In the genomic region with DNA sequence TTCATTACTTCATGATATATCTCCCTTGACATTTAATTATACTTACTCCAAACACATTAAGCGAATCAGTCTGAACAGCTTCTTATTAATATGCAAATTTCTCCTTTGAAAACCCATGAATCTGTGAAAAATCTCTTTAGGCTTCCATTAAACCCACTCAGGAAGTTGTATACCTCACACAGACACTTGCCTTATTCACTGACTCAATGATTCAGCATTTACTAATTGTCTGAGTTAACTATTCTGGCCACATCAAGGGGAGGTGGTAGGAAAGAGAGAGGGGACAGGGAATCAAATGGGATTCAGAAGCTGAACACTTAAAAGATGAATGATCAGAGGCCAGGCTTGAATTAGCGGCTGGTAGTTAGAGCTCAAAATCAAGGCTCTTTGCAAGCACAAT, we compare ENCODE assay signal across 18 cellular contexts.
DNase-seq lines count a peak whose midpoint lies in the region; ATAC-seq, FAIRE-seq and TF ChIP-seq lines count a peak whose summit lies in the region.
"Had no signal": no experiment of that assay in that cellular context is flagged by ENCODE, and none has a peak within 500 bp of the region (broad histone marks: within the 10 kb centered on the region; RNA-seq: fewer than 3 reads in every experiment).

No MANE protein-coding gene starts in this region.

- H3K36me3 ChIP-seq in GM23338 (ENCODE audit: insufficient read depth) = 0 out of 2 replicates have a peak, but pooled peaks cover 2% of the 10 kb centered on the region
- 0 out of 3 replicates have a peak, but pooled peaks cover 4% of the 10 kb centered on the region for H3K36me3 ChIP-seq in K562 (ENCODE audit: control insufficient read depth, insufficient read depth, low read length)

- H3F3A ChIP-seq in GM23338 (replicated peaks; ENCODE audit: low read depth) = no peaks in the 10 kb centered on the region

- no peak for FAIRE-seq in K562 (lab: Jason Lieb, UNC)
- FAIRE-seq: GM12878, GM18507, HepG2, HTR-8/SVneo had no signal

- 0 out of 2 replicates have a peak, but pooled peaks cover 7% of the 10 kb centered on the region for H3K9me2 ChIP-seq in GM23338 (ENCODE audit: insufficient read depth)

- peaks cover 2% of the 10 kb centered on the region; the same call in 1 of the 2 replicates for H3K9me3 ChIP-seq in K562 (replicated peaks; ENCODE audit: control insufficient read depth, insufficient read depth, low read depth, low read length)

- H3K36me3 Mint-ChIP-seq in GM23338 (ENCODE audit: low read depth) = no peaks in the 10 kb centered on the region; the same call in 2 of the 3 replicates
- no peaks in the 10 kb centered on the region for H3K36me3 Mint-ChIP-seq in naive thymus-derived CD8-positive, alpha-beta T cell

- intact Hi-C loops in K562 (cut with micrococcal nuclease) = no loop called here

- H3K9me1 ChIP-seq in K562 (ENCODE audit: control insufficient read depth, insufficient read depth, low read length) = no peaks in the 10 kb centered on the region

- CTCF ChIA-PET in K562 (lab: Yijun Ruan, JAX; ENCODE audit: low intra/inter-chr PET ratio) = no interaction called here

- no peak for TF ChIP-seq CTCF in GM23338 (conservative IDR thresholded peaks at IDR 0.05; ENCODE audit: low read depth in 2 of 2)
- no peak for TF ChIP-seq CTCF in K562 (IDR thresholded peaks at IDR 0.05 in 2 of 3, conservative IDR thresholded peaks at IDR 0.05 in 1 of 3; ENCODE audit: insufficient read depth in 2 of 3, low read depth in 1 of 3, low read length in 3 of 3)
- no peak for TF ChIP-seq CTCF in foreskin keratinocyte (conservative IDR thresholded peaks at IDR 0.05)

- peaks cover 31% of the 10 kb centered on the region for H3K4me1 Mint-ChIP-seq in GM23338
- H3K4me1 Mint-ChIP-seq in naive thymus-derived CD8-positive, alpha-beta T cell = peaks cover 0 to 1% (median 0%) of the 10 kb centered on the region in 4 donors
- H3K4me1 Mint-ChIP-seq: B cell had no signal

- H3K79me2 ChIP-seq in GM23338 (replicated peaks; ENCODE audit: insufficient read depth) = no peaks in the 10 kb centered on the region; the same call in 1 of the 2 replicates
- H3K79me2 ChIP-seq in K562 (ENCODE audit: control insufficient read depth, insufficient read depth, low read length) = peaks cover 7% of the 10 kb centered on the region; the same call in 2 of the 3 replicates

- H4K20me1 ChIP-seq in GM23338 (replicated peaks; ENCODE audit: insufficient read depth) (no peaks in the 10 kb centered on the region), K562 (replicated peaks; ENCODE audit: control insufficient read depth, insufficient read depth, low read length) (no peaks in the 10 kb centered on the region)

- WGBS in K562 (ENCODE audit: insufficient coverage, low coverage, missing lambda C conversion rate) = 86% methylated on average over 2 of the region's 2 CpGs

- no TSS peak for BruUV-seq in K562 (replicated peaks; lab: Mats Ljungman, UMichigan)

- H3K4me3 ChIP-seq in GM23338 (no peak overlapping the region), K562 (no peak overlapping the region)
- H3K4me3 ChIP-seq: GM12878 had no signal

- H3K27me3 ChIP-seq in GM23338 (ENCODE audit: insufficient read depth) (no peaks in the 10 kb centered on the region), K562 (ENCODE audit: control insufficient read depth in 2 of 2, insufficient read depth in 2 of 2, low read length in 2 of 2) (no peaks in the 10 kb centered on the region), foreskin keratinocyte (no peaks in the 10 kb centered on the region)

- H3K4me1 ChIP-seq in GM23338 (ENCODE audit: insufficient read depth) = peaks cover 16% of the 10 kb centered on the region; the same call in 1 of the 2 replicates
- H3K4me1 ChIP-seq in K562 (replicated peaks in 1 of 2; ENCODE audit: control insufficient read depth in 2 of 2, insufficient read depth in 2 of 2, low read length in 2 of 2) = peaks cover 5 to 13% of the 10 kb centered on the region in 2 experiments
- H3K4me1 ChIP-seq in foreskin keratinocyte = no peaks in the 10 kb centered on the region

- TF ChIP-seq POLR2A in K562 (conservative IDR thresholded peaks at IDR 0.05) = no peak

- H2AFZ ChIP-seq in GM23338 (no peak overlapping the region), K562 (ENCODE audit: low read depth, low read length) (no peak overlapping the region)

- no peaks in the 10 kb centered on the region; the same call in 2 of the 3 replicates for H3K9me3 Mint-ChIP-seq in GM23338
- H3K9me3 Mint-ChIP-seq in naive thymus-derived CD8-positive, alpha-beta T cell = peaks cover 0 to 16% (median 6%) of the 10 kb centered on the region in 9 donors

- H3K27ac ChIP-seq in GM23338 (ENCODE audit: low read depth) (no peak overlapping the region), K562 (ENCODE audit: extremely low read depth, low read depth, low read length) (no peak overlapping the region; the same call in 2 of the 3 replicates), foreskin keratinocyte (no peak overlapping the region)

- TF ChIP-seq RAD21 in K562 (CRISPR knock-in tag; conservative IDR thresholded peaks at IDR 0.05 in 1 of 2, IDR thresholded peaks at IDR 0.05 in 1 of 2) = no peak

- H3K4me3 Mint-ChIP-seq in GM23338 = no peak overlapping the region
- no peak overlapping the region for H3K4me3 Mint-ChIP-seq in naive thymus-derived CD8-positive, alpha-beta T cell
- H3K4me3 Mint-ChIP-seq: B cell; CD4-positive, alpha-beta T cell had no signal

- POLR2A ChIA-PET in K562 (lab: Yijun Ruan, JAX) = interaction anchor here (0.7 kb wide), 1 partner anchor 949 kb away, joined by 3 read pairs; no protein-coding TSS in a partner anchor
- POLR2A ChIA-PET in naive thymus-derived CD8-positive, alpha-beta T cell (lab: Charles Lee) = no interaction called here

- H3K27me3 Mint-ChIP-seq in GM23338 (ENCODE audit: insufficient read depth, low read depth, poor library complexity) = peaks cover 4% of the 10 kb centered on the region
- peaks cover 4 to 53% (median 18%) of the 10 kb centered on the region in 5 donors for H3K27me3 Mint-ChIP-seq in naive thymus-derived CD8-positive, alpha-beta T cell

- no peak overlapping the region for H3K9ac ChIP-seq in K562 (ENCODE audit: insufficient read depth in 1 of 2, low read depth in 2 of 2, low read length in 2 of 2)

- no peak for ATAC-seq in GM23338
- ATAC-seq in K562 = no peak
- ATAC-seq in naive thymus-derived CD8-positive, alpha-beta T cell = no peak
- no peak for ATAC-seq in HG02610 (IDR thresholded peaks at IDR 0.05; ENCODE audit: unreplicated experiment)
- ATAC-seq in foreskin keratinocyte = no peak
- no peak for ATAC-seq in GM19328 (IDR thresholded peaks at IDR 0.05; ENCODE audit: unreplicated experiment)
- ATAC-seq: GM12878, HepG2 had no signal

- DNase-seq in GM23338 (ENCODE audit: low spot score) (no peak), RPMI7951 (ENCODE audit: low read depth) (peak; percentile 47), K562 (ENCODE audit: extremely low read depth in 1 of 4, low spot score in 3 of 4) (no peak), kidney tubule cell (ENCODE audit: low spot score) (peak; percentile 7), foreskin keratinocyte (no peak)
- no peak for DNase-seq in naive thymus-derived CD8-positive, alpha-beta T cell
- DNase-seq: 8988T; ACHN; C1 segment of cervical spinal cord; CD4-positive, alpha-beta T cell; DMS79 had no signal

- no peak overlapping the region for H3K4me2 ChIP-seq in GM23338
- no peak overlapping the region for H3K4me2 ChIP-seq in K562 (ENCODE audit: insufficient read depth, low read length)

- peak overlapping the region; percentile 30; the same call in 1 of the 2 replicates for H3K27ac Mint-ChIP-seq in GM23338
- H3K27ac Mint-ChIP-seq in naive thymus-derived CD8-positive, alpha-beta T cell = no peak overlapping the region
- H3K27ac Mint-ChIP-seq: B cell; CD4-positive, alpha-beta T cell had no signal

- in situ Hi-C loops in K562 (cut with MboI) = no loop called here

- TF ChIP-seq EP300 in K562 (IDR thresholded peaks at IDR 0.05; ENCODE audit: low read length) = no peak

TF ChIP-seq in GM23338, 12 proteins besides CTCF, POLR2A, EP300 and RAD21 (continues in another document):
- TF ChIP-seq EZH2phosphoT487 (IDR thresholded peaks at IDR 0.05; ENCODE audit: unreplicated experiment) (no peak), NANOG (IDR thresholded peaks at IDR 0.05; ENCODE audit: borderline replicate concordance) (no peak)

TF ChIP-seq in K562, 482 proteins besides CTCF, POLR2A, EP300 and RAD21:
- TF ChIP-seq NFE2 (IDR thresholded peaks at IDR 0.05; ENCODE audit: low read depth) = peak; percentile 69
- TF ChIP-seq, protein P1, sequence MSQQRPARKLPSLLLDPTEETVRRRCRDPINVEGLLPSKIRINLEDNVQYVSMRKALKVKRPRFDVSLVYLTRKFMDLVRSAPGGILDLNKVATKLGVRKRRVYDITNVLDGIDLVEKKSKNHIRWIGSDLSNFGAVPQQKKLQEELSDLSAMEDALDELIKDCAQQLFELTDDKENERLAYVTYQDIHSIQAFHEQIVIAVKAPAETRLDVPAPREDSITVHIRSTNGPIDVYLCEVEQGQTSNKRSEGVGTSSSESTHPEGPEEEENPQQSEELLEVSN (IDR thresholded peaks at IDR 0.05; ENCODE audit: borderline replicate concordance in 1 of 2, extremely low read depth in 1 of 2, insufficient read depth in 1 of 2, insufficient read length in 1 of 2, low read depth in 1 of 2, low read length in 1 of 2, poor library complexity in 1 of 2, severe bottlenecking in 1 of 2) = no peak
- TF ChIP-seq MAFK (IDR thresholded peaks at IDR 0.05; ENCODE audit: low read length) = peak; percentile 23; the same call in 1 of the 2 replicates
- TF ChIP-seq GTF2F1 (IDR thresholded peaks at IDR 0.05; ENCODE audit: low read depth, low read length) = no peak
- TF ChIP-seq C11orf30 (IDR thresholded peaks at IDR 0.05; ENCODE audit: low read depth) = peak; percentile 71
- TF ChIP-seq ZNF316 (IDR thresholded peaks at IDR 0.05) = peak; percentile 70
- no peak for TF ChIP-seq KAT2B (IDR thresholded peaks at IDR 0.05; ENCODE audit: low read depth, low read length)
- TF ChIP-seq MAFG (tag; conservative IDR thresholded peaks at IDR 0.05) = peak; percentile 75

Comparison
In these comparisons a context has a peak if more than half of its experiments do, and no peak if none do; other contexts are left out.
1. DNase-seq: peak in RPMI7951 (single experiment) and kidney tubule cell (single experiment); none in GM23338 (single experiment), K562 (0 of 4), naive thymus-derived CD8-positive, alpha-beta T cell (0 of 10) and foreskin keratinocyte (0 of 2).